Comparison of ENCODE assay signal across 15 cellular contexts in the genomic region with DNA sequence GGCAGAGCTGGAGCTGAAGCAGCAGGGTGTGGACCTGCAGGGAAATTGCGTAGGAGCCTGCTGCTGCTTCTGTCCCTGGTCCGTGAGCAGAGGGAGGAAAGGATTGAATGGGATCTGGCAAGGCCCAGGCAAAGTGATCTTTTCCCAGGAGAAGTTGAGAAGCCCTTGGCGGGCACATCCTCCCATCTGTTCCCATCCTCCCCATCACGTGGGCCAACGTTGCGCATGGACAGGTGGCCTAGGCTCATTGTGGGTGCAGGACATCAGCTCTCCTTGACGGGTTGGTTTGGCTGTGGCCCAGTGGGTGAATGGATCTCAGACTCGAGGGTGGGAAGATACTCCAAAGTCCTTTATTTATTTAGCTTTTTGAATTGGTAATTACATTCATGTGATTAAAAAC.
"Had no signal": no experiment of that assay in that cellular context is flagged by ENCODE, and none has a peak within 500 bp of the region (broad histone marks: within the 10 kb centered on the region; RNA-seq: fewer than 3 reads in every experiment).

No MANE protein-coding gene starts in this region.

- H3K9ac ChIP-seq: parathyroid adenoma had no signal

- H3K79me2 ChIP-seq: hepatocyte, parathyroid adenoma had no signal

- H3K27me3 ChIP-seq: hepatocyte, neutrophil, uterus had no signal

- H3K4me3 ChIP-seq: hepatocyte, mucosa of descending colon, uterus had no signal

- H3K36me3 ChIP-seq: uterus had no signal

- DNase-seq: activated CD4-positive, CD25-positive, alpha-beta regulatory T cell; activated naive CD4-positive, alpha-beta T cell treated with Interleukin-2 at 50 U/mL for 16 hours; islet precursor cell; mammary epithelial cell; mucosa of descending colon; naive thymus-derived CD8-positive, alpha-beta T cell; retina; uterus had no signal

- H2AFZ ChIP-seq: hepatocyte, parathyroid adenoma had no signal

- ATAC-seq: activated T-helper 17 cell treated with anti-CD3 and anti-CD28 coated beads, Interleukin-2, amount 50 U/mL, for 72 hours; esophagus mucosa; left lobe of liver; mucosa of descending colon; naive thymus-derived CD8-positive, alpha-beta T cell; stimulated activated memory B cell treated with anti-CD40 and anti-IgM and Interleukin-4, amounts not matched to agents 10 μg/mL and 1 μg/mL and 100 μg/mL, for 72 hours had no signal

- H3K4me2 ChIP-seq: hepatocyte had no signal

- H3K27ac ChIP-seq: hepatocyte, neutrophil, parathyroid adenoma, uterus had no signal

- H3K4me1 ChIP-seq: parathyroid adenoma, uterus had no signal

- H3K9me3 ChIP-seq: mucosa of descending colon, neutrophil, uterus had no signal
